Comparison of ENCODE assay signal across 20 cellular contexts in the genomic region with DNA sequence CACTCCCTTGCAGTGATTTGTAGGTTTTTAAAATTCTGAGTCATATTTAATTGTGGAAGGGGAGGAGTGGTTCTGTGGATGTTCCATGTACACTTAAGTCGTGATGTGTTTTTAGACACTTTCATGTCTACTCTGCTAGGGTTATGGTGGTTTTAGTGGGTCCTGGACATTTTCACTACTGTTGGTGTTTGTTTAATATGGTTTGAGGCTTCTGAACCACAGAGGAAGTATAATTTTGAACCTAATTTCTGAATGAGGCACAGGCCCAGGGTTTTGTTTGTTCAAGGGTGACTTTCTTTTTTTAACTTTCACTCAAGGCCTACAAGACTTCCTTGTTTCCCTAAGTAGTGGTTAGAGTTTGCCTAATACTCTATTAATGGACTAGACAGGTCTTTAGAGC. TPM values are rescaled to one million over a fixed set of nuclear protein-coding genes. Genes with fewer than 3 reads are reported as not detected.
A peak's percentile ranks its signal among the peaks of the same experiment; 100 is the strongest.
DNase-seq lines count a peak whose midpoint lies in the region; ATAC-seq, FAIRE-seq and TF ChIP-seq lines count a peak whose summit lies in the region.
"Had no signal": no experiment of that assay in that cellular context is flagged by ENCODE, and none has a peak within 500 bp of the region (broad histone marks: within the 10 kb centered on the region; RNA-seq: fewer than 3 reads in every experiment).

No MANE protein-coding gene starts in this region.

- peaks cover 0 to 24% (median 0%) of the 10 kb centered on the region in 11 experiments; a peak in 6 of 22 replicates for H3K27me3 ChIP-seq in BLaER1 treated with 17β-estradiol and CSF1 and Interleukin-3, amounts not matched to agents 10 nM and 100 nM
- no peaks in the 10 kb centered on the region for H3K27me3 ChIP-seq in PC-3 (ENCODE audit: low read length)
- H3K27me3 ChIP-seq in GM23338 (ENCODE audit: insufficient read depth): no peaks in the 10 kb centered on the region
- no peaks in the 10 kb centered on the region for H3K27me3 ChIP-seq in HepG2 (ENCODE audit: control insufficient read depth in 1 of 2, insufficient read depth in 2 of 2, low read length in 2 of 2)
- H3K27me3 ChIP-seq: stomach had no signal

- peak overlapping the region in 2 of 11 experiments; percentile 60 to 67; a peak in 5 of 22 replicates for H3K27ac ChIP-seq in BLaER1 treated with 17β-estradiol and CSF1 and Interleukin-3, amounts not matched to agents 10 nM and 100 nM
- H3K27ac ChIP-seq in PC-3 (ENCODE audit: low read length): peak overlapping the region; percentile 70
- no peak overlapping the region for H3K27ac ChIP-seq in GM23338 (ENCODE audit: low read depth)
- H3K27ac ChIP-seq in HepG2 (ENCODE audit: extremely low read length, insufficient read depth, low read length): no peak overlapping the region
- H3K27ac ChIP-seq: SJSA1 had no signal

- CTCF ChIA-PET in PC-3 (lab: Charles Lee) (no interaction called here), HepG2 (lab: Yijun Ruan, JAX; ENCODE audit: low intra/inter-chr PET ratio, low total read pairs) (no interaction called here)

- no peak for TF ChIP-seq POLR2A in HepG2 (IDR thresholded peaks at IDR 0.05; ENCODE audit: insufficient read depth in 1 of 2, low read depth in 2 of 2, low read length in 2 of 2)

- H3K4me2 ChIP-seq in BLaER1 treated with 17β-estradiol and CSF1 and Interleukin-3, amounts not matched to agents 10 nM and 100 nM: peak overlapping the region; percentile 44 to 76 (median 57)
- H3K4me2 ChIP-seq in PC-3 (ENCODE audit: low read length) (peak overlapping the region; percentile 67), GM23338 (no peak overlapping the region), HepG2 (ENCODE audit: low read depth, low read length) (no peak overlapping the region)

- H3K9ac ChIP-seq in BLaER1 treated with 17β-estradiol and CSF1 and Interleukin-3, amounts not matched to agents 10 nM and 100 nM: no peak overlapping the region
- no peak overlapping the region for H3K9ac ChIP-seq in PC-3 (ENCODE audit: low read length)
- H3K9ac ChIP-seq in HepG2 (ENCODE audit: insufficient read depth, low read depth, low read length): no peak overlapping the region

- no peak overlapping the region for H3K27ac Mint-ChIP-seq in GM23338
- H3K27ac Mint-ChIP-seq: activated CD4-positive, alpha-beta memory T cell treated with anti-CD3 and anti-CD28 coated beads for 36 hours had no signal

- no peaks in the 10 kb centered on the region for H3K36me3 Mint-ChIP-seq in GM23338 (ENCODE audit: low read depth)
- H3K36me3 Mint-ChIP-seq: activated CD4-positive, alpha-beta memory T cell treated with anti-CD3 and anti-CD28 coated beads for 36 hours had no signal

- H3K79me2 ChIP-seq in PC-3 (ENCODE audit: low read length) (no peaks in the 10 kb centered on the region), GM23338 (replicated peaks; ENCODE audit: insufficient read depth) (no peaks in the 10 kb centered on the region), HepG2 (ENCODE audit: insufficient read depth, low read length) (no peaks in the 10 kb centered on the region)

- no peaks in the 10 kb centered on the region for H3K4me1 Mint-ChIP-seq in GM23338

- no peaks in the 10 kb centered on the region for H3K36me3 ChIP-seq in BLaER1 treated with 17β-estradiol and CSF1 and Interleukin-3, amounts not matched to agents 10 nM and 100 nM
- no peaks in the 10 kb centered on the region for H3K36me3 ChIP-seq in PC-3 (ENCODE audit: low read depth, low read length)
- H3K36me3 ChIP-seq in GM23338 (ENCODE audit: insufficient read depth): no peaks in the 10 kb centered on the region
- no peaks in the 10 kb centered on the region for H3K36me3 ChIP-seq in HepG2 (replicated peaks in 1 of 2; ENCODE audit: control insufficient read depth in 1 of 2, insufficient read depth in 2 of 2, low read length in 2 of 2)
- H3K36me3 ChIP-seq: SJSA1, stomach had no signal

- DNase-seq in PC-3 (peak; percentile 60), cerebellar cortex (ENCODE audit: low spot score) (no peak), GM23338 (ENCODE audit: low spot score) (no peak), urothelium cell line (ENCODE audit: low spot score) (no peak), HepG2 (ENCODE audit: low spot score) (no peak)
- DNase-seq: activated CD4-positive, alpha-beta memory T cell treated with anti-CD3 and anti-CD28 coated beads for 36 hours; amniotic stem cell; glutamatergic neuron; NCI-H1048; NCI-H2171 treated with DMSO at 0.1 percent for 48 hours; occipital lobe; stomach had no signal

- intact Hi-C loops in PC-3 (cut with micrococcal nuclease) (loop anchor here (1.0 kb wide), 1 partner anchor 40 kb away; no protein-coding TSS in a partner anchor), HepG2 (cut with micrococcal nuclease; ENCODE audit: unreplicated experiment) (no loop called here)

- no peaks in the 10 kb centered on the region for H3K27me3 Mint-ChIP-seq in GM23338 (ENCODE audit: insufficient read depth, low read depth, poor library complexity)

- H2AFZ ChIP-seq in PC-3 (ENCODE audit: low read length) (peak overlapping the region; percentile 56; the same call in 1 of the 2 replicates), GM23338 (no peak overlapping the region), HepG2 (ENCODE audit: low read length) (no peak overlapping the region)

- no peak overlapping the region for H3K4me3 ChIP-seq in BLaER1 treated with 17β-estradiol and CSF1 and Interleukin-3, amounts not matched to agents 10 nM and 100 nM
- peak overlapping the region; percentile 36; the same call in 1 of the 2 replicates for H3K4me3 ChIP-seq in PC-3 (ENCODE audit: low read length)
- H3K4me3 ChIP-seq in GM23338: no peak overlapping the region
- no peak overlapping the region for H3K4me3 ChIP-seq in HepG2 (replicated peaks in 1 of 3; ENCODE audit: insufficient read depth in 1 of 3, low read depth in 2 of 3, low read length in 3 of 3)
- H3K4me3 ChIP-seq: SJSA1, stomach had no signal

- H3F3A ChIP-seq in PC-3 (ENCODE audit: low read length, unreplicated experiment) (no peaks in the 10 kb centered on the region), GM23338 (replicated peaks; ENCODE audit: low read depth) (no peaks in the 10 kb centered on the region)

- POLR2A ChIA-PET in PC-3 (lab: Charles Lee; ENCODE audit: unreplicated experiment) (no interaction called here), HepG2 (lab: Yijun Ruan, JAX) (no interaction called here)

- ATAC-seq in GM18867 (IDR thresholded peaks at IDR 0.05; ENCODE audit: unreplicated experiment) (peak; percentile 62), HG02938 (IDR thresholded peaks at IDR 0.05; ENCODE audit: unreplicated experiment) (peak; percentile 61), PC-3 (peak; percentile 93), GM23338 (no peak), HepG2 (no peak)

- no peak overlapping the region for H3K4me3 Mint-ChIP-seq in GM23338
- H3K4me3 Mint-ChIP-seq: activated CD4-positive, alpha-beta memory T cell treated with anti-CD3 and anti-CD28 coated beads for 36 hours had no signal

- no peak for FAIRE-seq in urothelium cell line (lab: Jason Lieb, UNC)
- FAIRE-seq in HepG2 (lab: Jason Lieb, UNC): no peak
- FAIRE-seq: H54, islet of Langerhans, TTC549 had no signal

- TF ChIP-seq CTCF in PC-3 (conservative IDR thresholded peaks at IDR 0.05; ENCODE audit: low read depth, low read length): no peak
- no peak for TF ChIP-seq CTCF in GM23338 (conservative IDR thresholded peaks at IDR 0.05; ENCODE audit: low read depth in 2 of 2)
- TF ChIP-seq CTCF in HepG2 (CRISPR knock-in tag; IDR thresholded peaks at IDR 0.05): no peak

- in situ Hi-C loops in HepG2 (cut with HindIII; ENCODE audit: extremely low pct_ligation_motif_present, low pct_unique_long_range_greater_than_20kb): loop anchor here (25.0 kb wide), 1 partner anchor 730 kb away; no protein-coding TSS in a partner anchor

- no peak for TF ChIP-seq RAD21 in HepG2 (CRISPR knock-in tag; IDR thresholded peaks at IDR 0.05)

- H4K20me1 ChIP-seq in BLaER1 treated with 17β-estradiol and CSF1 and Interleukin-3, amounts not matched to agents 10 nM and 100 nM: no peaks in the 10 kb centered on the region
- no peaks in the 10 kb centered on the region for H4K20me1 ChIP-seq in PC-3 (ENCODE audit: low read length)
- no peaks in the 10 kb centered on the region for H4K20me1 ChIP-seq in GM23338 (replicated peaks; ENCODE audit: insufficient read depth)
- H4K20me1 ChIP-seq in HepG2 (ENCODE audit: insufficient read depth, low read length): no peaks in the 10 kb centered on the region

- H3K4me1 ChIP-seq in BLaER1 treated with 17β-estradiol and CSF1 and Interleukin-3, amounts not matched to agents 10 nM and 100 nM: peaks cover 14 to 24% (median 19%) of the 10 kb centered on the region in 10 experiments
- H3K4me1 ChIP-seq in PC-3 (ENCODE audit: insufficient read depth, low read length): peaks cover 22% of the 10 kb centered on the region
- H3K4me1 ChIP-seq in GM23338 (ENCODE audit: insufficient read depth): no peaks in the 10 kb centered on the region
- peaks cover 23% of the 10 kb centered on the region for H3K4me1 ChIP-seq in HepG2 (ENCODE audit: insufficient read depth, low read length)
- H3K4me1 ChIP-seq: SJSA1 had no signal

- WGBS in HepG2 (ENCODE audit: low lambda C conversion rate): 4% methylated on average over 1 of the region's 1 CpG

- H3K9me3 Mint-ChIP-seq in GM23338: no peaks in the 10 kb centered on the region
- H3K9me3 Mint-ChIP-seq: activated CD4-positive, alpha-beta memory T cell treated with anti-CD3 and anti-CD28 coated beads for 36 hours had no signal

- BruUV-seq in PC-3 (replicated peaks; lab: Mats Ljungman, UMichigan) (no TSS peak), HepG2 (replicated peaks; lab: Mats Ljungman, UMichigan) (no TSS peak)

- no peak for TF ChIP-seq EP300 in HepG2 (IDR thresholded peaks at IDR 0.05; ENCODE audit: low read depth in 2 of 2, low read length in 2 of 2)
- no peak for TF ChIP-seq EP300 in HepG2 (CRISPR knock-in tag; IDR thresholded peaks at IDR 0.05; ENCODE audit: borderline replicate concordance)

- H3K9me3 ChIP-seq in BLaER1 treated with 17β-estradiol and CSF1 and Interleukin-3, amounts not matched to agents 10 nM and 100 nM (replicated peaks in 1 of 11): peaks cover 0 to 5% (median 0%) of the 10 kb centered on the region in 11 experiments; a peak in 4 of 22 replicates
- H3K9me3 ChIP-seq in PC-3 (ENCODE audit: low read length) (no peaks in the 10 kb centered on the region), HepG2 (ENCODE audit: low read length) (no peaks in the 10 kb centered on the region)
- H3K9me3 ChIP-seq: SJSA1 had no signal

- H3K9me2 ChIP-seq in PC-3 (replicated peaks; ENCODE audit: low read length) (no peaks in the 10 kb centered on the region), GM23338 (ENCODE audit: insufficient read depth) (no peaks in the 10 kb centered on the region)

RNA-seq across cellular contexts. Expression of gene SLC26A5, which starts 13.3 kb away (rescaled TPM):
- total RNA-seq in PC-3 (2014; rRNA removed) (0.29 and 0.86 TPM in 2 replicates), HepG2 (2016; rRNA removed; fragmentation: Illumina TruSeq; extraction: Trizol) (0.11 TPM in 1 of 2 replicates, not detected in the other)
- total RNA-seq in GM23338 (2014; rRNA removed; shearing (Covaris generic)): 0.49 and 0.58 TPM in 2 replicates
- polyA plus RNA-seq in GM23338 (2016; fragmentation: Nextera tagmentation; extraction: Ambion mirVana) (1.0 and 1.1 TPM in 2 replicates), HepG2 (2011; rRNA removed) (0.04 and 0.08 TPM in 2 replicates)
- total RNA-seq in HepG2 (2016; cell fraction: cytosol; rRNA removed; fragmentation: Illumina TruSeq; extraction: Trizol; ENCODE audit: low read depth): not detected in 2 replicates
- total RNA-seq in HepG2 (2016; cell fraction: insoluble cytoplasmic fraction; rRNA removed; fragmentation: Illumina TruSeq; extraction: Trizol): 0.06 and 0.07 TPM in 2 replicates
- total RNA-seq in HepG2 (2016; cell fraction: membrane; rRNA removed; fragmentation: Illumina TruSeq; extraction: Trizol): 0.06 TPM in 1 of 2 replicates, not detected in the other
- not detected in 2 replicates for total RNA-seq in HepG2 (2016; cell fraction: nucleus; rRNA removed; fragmentation: Illumina TruSeq; extraction: Trizol)
- 0.04 TPM in 2 replicates for polyA plus RNA-seq in HepG2 (2011; cell fraction: cytosol; rRNA removed)
- polyA plus RNA-seq in HepG2 (2011; cell fraction: nucleus; rRNA removed): 0.06 and 0.12 TPM in 2 replicates
- 0.07 TPM in 2 replicates for polyA plus RNA-seq in HepG2 (2012)
- not detected in 2 replicates for polyA plus RNA-seq in HepG2 (2016; cell fraction: cytosol; fragmentation: Illumina TruSeq; extraction: Trizol; ENCODE audit: low read depth)
- polyA plus RNA-seq in HepG2 (2016; cell fraction: insoluble cytoplasmic fraction; fragmentation: Illumina TruSeq; extraction: Trizol; ENCODE audit: low read depth): not detected in 2 replicates
- polyA plus RNA-seq in HepG2 (2016; cell fraction: membrane; fragmentation: Illumina TruSeq; extraction: Trizol; ENCODE audit: low read depth): not detected in 2 replicates
- not detected in 2 replicates for polyA plus RNA-seq in HepG2 (2016; cell fraction: nucleus; fragmentation: Illumina TruSeq; extraction: Trizol; ENCODE audit: insufficient read depth, low read depth)
- polyA minus RNA-seq in HepG2 (2011; rRNA and poly(A)+ RNA removed; ENCODE audit: low replicate concordance): not detected in 2 replicates
- not detected in 2 replicates for polyA minus RNA-seq in HepG2 (2011; cell fraction: cytosol; rRNA and poly(A)+ RNA removed)
- 0.25 and 0.39 TPM in 2 replicates for polyA minus RNA-seq in HepG2 (2011; cell fraction: nucleus; rRNA and poly(A)+ RNA removed)
- total RNA-seq: activated CD4-positive, alpha-beta memory T cell treated with anti-CD3 and anti-CD28 coated beads for 36 hours; occipital lobe; SJSA1; skeletal muscle tissue had no signal

Comparison
In these comparisons a context has a peak if more than half of its experiments do, and no peak if none do; other contexts are left out.
1. H3K4me2 ChIP-seq: peak in BLaER1 treated with 17β-estradiol and CSF1 and Interleukin-3, amounts not matched to agents 10 nM and 100 nM (11 of 11) and PC-3 (single experiment); none in GM23338 (single experiment) and HepG2 (single experiment).
2. ATAC-seq: peak in GM18867 (single experiment), HG02938 (single experiment) and PC-3 (single experiment); none in GM23338 (single experiment) and HepG2 (single experiment).